In the genomic region with DNA sequence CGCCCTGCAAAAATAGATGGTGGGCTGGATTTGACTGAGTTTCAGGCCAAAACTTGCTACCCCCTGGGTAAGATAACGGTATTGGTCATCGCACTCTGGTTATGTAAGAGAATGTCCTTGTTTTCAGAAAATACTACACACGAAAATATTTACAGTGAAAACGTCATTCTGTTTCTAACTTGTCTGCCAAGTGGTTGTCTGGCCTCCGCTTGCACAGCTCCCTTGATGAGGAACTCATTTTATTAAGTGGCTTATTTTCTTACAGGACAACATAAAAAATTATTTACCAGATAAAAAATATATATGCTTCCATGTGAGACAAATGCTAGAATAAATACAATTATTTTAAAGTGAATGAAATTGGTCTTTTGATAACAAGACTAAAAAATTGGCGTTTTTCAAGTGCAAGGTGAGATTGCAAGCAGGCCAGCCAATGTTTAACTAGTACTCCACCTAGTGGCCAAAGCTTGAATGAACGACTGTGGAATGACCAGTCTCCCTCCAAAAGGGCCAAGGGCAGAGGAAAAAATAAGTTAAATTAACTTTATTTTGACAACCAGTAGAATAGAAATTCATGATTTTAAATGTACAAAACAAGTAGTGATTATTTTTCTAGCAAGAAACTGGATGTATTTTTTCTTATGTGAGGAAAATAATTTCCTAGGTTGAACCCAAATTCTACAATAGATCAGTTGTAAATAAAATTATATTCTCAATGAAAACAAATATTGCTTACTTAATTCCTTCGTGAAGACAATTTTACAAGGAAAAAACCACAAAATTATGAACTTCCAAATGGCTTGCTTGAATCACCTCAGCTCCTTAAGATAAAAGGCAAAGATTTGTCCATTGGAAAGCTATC, we compare ENCODE assay signal across 9 cellular contexts.
DNase-seq lines count a peak whose midpoint lies in the region; ATAC-seq, FAIRE-seq and TF ChIP-seq lines count a peak whose summit lies in the region.
"Had no signal": no experiment of that assay in that cellular context is flagged by ENCODE, and none has a peak within 500 bp of the region (broad histone marks: within the 10 kb centered on the region; RNA-seq: fewer than 3 reads in every experiment).

No MANE protein-coding gene starts in this region.

- no peak overlapping the region for H3K27ac ChIP-seq in CD4-positive, CD25-positive, alpha-beta regulatory T cell (ENCODE audit: insufficient read depth, low read length, poor library complexity, severe bottlenecking)
- H3K27ac ChIP-seq in GM12878 (ENCODE audit: control insufficient read depth, insufficient read depth) = no peak overlapping the region
- H3K27ac ChIP-seq in iPS DF 6.9 (ENCODE audit: low read length) = no peak overlapping the region

- H3K9me3 Mint-ChIP-seq in CD4-positive, CD25-positive, alpha-beta regulatory T cell = no peaks in the 10 kb centered on the region

- RAD21 ChIA-PET in GM12878 (lab: Charles Lee; ENCODE audit: unreplicated experiment) = interaction anchor here (0.5 to 16.7 kb wide), 26 partner anchors 9 to 550 kb away, joined by 3 to 365 read pairs (median 4); no protein-coding TSS in a partner anchor

- no peaks in the 10 kb centered on the region for H3K4me1 Mint-ChIP-seq in CD4-positive, CD25-positive, alpha-beta regulatory T cell
- H3K4me1 Mint-ChIP-seq: T-helper 17 cell had no signal

- in situ Hi-C loops in GM12878 (cut with MboI) = loop anchor here (5.0 to 10.0 kb wide), 2 partner anchors 235 to 467 kb away; no protein-coding TSS in a partner anchor

- no TSS peak for BruUV-seq in GM12878 (replicated peaks; lab: Mats Ljungman, UMichigan)

- peak; percentile 16 to 54 (median 31) for DNase-seq in CD4-positive, CD25-positive, alpha-beta regulatory T cell
- DNase-seq in RKO (ENCODE audit: low spot score) = peak; percentile 64
- no peak for DNase-seq in GM12878 (ENCODE audit: low read depth, low spot score)
- peak; percentile 20 for DNase-seq in iPS DF 6.9 (ENCODE audit: low read depth, low spot score)
- peak; percentile 2 to 14 for DNase-seq in stimulated activated CD4-positive, alpha-beta T cell treated with anti-CD3 and anti-CD28 coated beads, Interleukin-1b, Interleukin-23, amount 100 ng/mL, for 1 hour (ENCODE audit: low read depth in 2 of 2)

- no peak overlapping the region for H3K9ac ChIP-seq in GM12878 (ENCODE audit: control insufficient read depth, insufficient read depth, low read length)

- H3K27me3 ChIP-seq in CD4-positive, CD25-positive, alpha-beta regulatory T cell (ENCODE audit: control insufficient read depth, insufficient read depth, low read length) = no peaks in the 10 kb centered on the region
- H3K27me3 ChIP-seq in GM12878 (replicated peaks in 1 of 2; ENCODE audit: control insufficient read depth in 2 of 2, insufficient read depth in 2 of 2, low read length in 1 of 2) = peaks cover 0 to 2% of the 10 kb centered on the region in 2 experiments; a peak in 1 of 4 replicates
- no peaks in the 10 kb centered on the region for H3K27me3 ChIP-seq in iPS DF 6.9 (ENCODE audit: control insufficient read depth, insufficient read depth, low read length)

- POLR2A ChIA-PET in GM12878 (lab: Charles Lee) = interaction anchor here (0.6 to 2.9 kb wide), 4 partner anchors 69 to 546 kb away, joined by 3 to 11 read pairs (median 4); no protein-coding TSS in a partner anchor

- H3K36me3 ChIP-seq in CD4-positive, CD25-positive, alpha-beta regulatory T cell (ENCODE audit: control insufficient read depth, insufficient read depth, low read length) = no peaks in the 10 kb centered on the region
- no peaks in the 10 kb centered on the region for H3K36me3 ChIP-seq in GM12878 (ENCODE audit: control insufficient read depth in 2 of 2, insufficient read depth in 2 of 2, low read length in 1 of 2)
- H3K36me3 ChIP-seq in iPS DF 6.9 (ENCODE audit: control insufficient read depth, insufficient read depth, low read length) = no peaks in the 10 kb centered on the region

- no peak for TF ChIP-seq EP300 in GM12878 (IDR thresholded peaks at IDR 0.05; ENCODE audit: borderline replicate concordance in 1 of 2, control insufficient read depth in 1 of 2, low read depth in 2 of 2, low read length in 2 of 2)

- TF ChIP-seq RAD21 in GM12878 (IDR thresholded peaks at IDR 0.05; ENCODE audit: insufficient read depth, low read depth, low read length) = peak; percentile 83

- peaks cover 26% of the 10 kb centered on the region for H3K27me3 Mint-ChIP-seq in CD4-positive, CD25-positive, alpha-beta regulatory T cell

- SMC1A ChIA-PET in GM12878 (lab: Charles Lee; ENCODE audit: uncharacterized antibody, unreplicated experiment) = interaction anchor here (0.6 to 16.2 kb wide), 51 partner anchors 9 to 550 kb away, joined by 3 to 446 read pairs (median 4); no protein-coding TSS in a partner anchor

- H3K4me3 Mint-ChIP-seq in CD4-positive, CD25-positive, alpha-beta regulatory T cell = no peak overlapping the region
- H3K4me3 Mint-ChIP-seq: T-helper 17 cell had no signal

- peak; percentile 81 for FAIRE-seq in GM12878 (lab: Jason Lieb, UNC)

- ATAC-seq in CD4-positive, CD25-positive, alpha-beta regulatory T cell (ENCODE audit: low read depth in 2 of 2) = peak in 1 of 2 donors; percentile 44
- ATAC-seq in GM18511 (IDR thresholded peaks at IDR 0.05; ENCODE audit: unreplicated experiment) (peak; percentile 43), HG03469 (IDR thresholded peaks at IDR 0.05; ENCODE audit: unreplicated experiment) (peak; percentile 42), GM12878 (peak; percentile 78), GM21737 (IDR thresholded peaks at IDR 0.05; ENCODE audit: unreplicated experiment) (no peak)
- ATAC-seq: T-helper 17 cell had no signal

- CTCF ChIA-PET in GM12878 (lab: Yijun Ruan, JAX) = interaction anchor here (0.6 to 15.6 kb wide), 41 partner anchors 10 to 751 kb away, joined by 3 to 470 read pairs (median 4); no protein-coding TSS in a partner anchor

- H3K79me2 ChIP-seq in GM12878 (ENCODE audit: control insufficient read depth, insufficient read depth, low read length) = no peaks in the 10 kb centered on the region

- WGBS in GM12878 (ENCODE audit: insufficient coverage, insufficient replicate concordance, low lambda C conversion rate, missing lambda C conversion rate) = 25% methylated on average over 9 of the region's 9 CpGs
- no CpG with 5 or more reads among the region's 9 CpGs for WGBS in iPS DF 6.9 (ENCODE audit: insufficient coverage, insufficient read length)

- TF ChIP-seq POLR2A in GM12878 (IDR thresholded peaks at IDR 0.05; ENCODE audit: low read depth, low read length) = no peak

- no peaks in the 10 kb centered on the region for H3K9me3 ChIP-seq in CD4-positive, CD25-positive, alpha-beta regulatory T cell (ENCODE audit: control insufficient read depth in 2 of 2, low read length in 2 of 2)
- H3K9me3 ChIP-seq in GM12878 (replicated peaks; ENCODE audit: control insufficient read depth, insufficient read depth, low read length) (no peaks in the 10 kb centered on the region), iPS DF 6.9 (ENCODE audit: control insufficient read depth, insufficient read depth, low read length) (no peaks in the 10 kb centered on the region)

- H3K4me2 ChIP-seq in GM12878 (ENCODE audit: control insufficient read depth, insufficient read depth) = no peak overlapping the region

- H3K27ac Mint-ChIP-seq in CD4-positive, CD25-positive, alpha-beta regulatory T cell = no peak overlapping the region
- H3K27ac Mint-ChIP-seq: T-helper 17 cell had no signal

- peak; percentile 80 to 82 (median 81) for TF ChIP-seq CTCF in GM12878 (IDR thresholded peaks at IDR 0.05 in 2 of 3, conservative IDR thresholded peaks at IDR 0.05 in 1 of 3; ENCODE audit: control insufficient read depth in 2 of 3, extremely low read depth in 1 of 3, insufficient read depth in 1 of 3, low read depth in 3 of 3, low read length in 3 of 3)

- H4K20me1 ChIP-seq in GM12878 (ENCODE audit: control insufficient read depth, insufficient read depth) = no peaks in the 10 kb centered on the region

- no peak overlapping the region for H3K4me3 ChIP-seq in CD4-positive, CD25-positive, alpha-beta regulatory T cell (ENCODE audit: low read depth, low read length)
- H3K4me3 ChIP-seq in GM12878 = no peak overlapping the region
- H3K4me3 ChIP-seq in iPS DF 6.9 (ENCODE audit: low read length) = no peak overlapping the region

- intact Hi-C loops in GM12878 (cut with micrococcal nuclease; ENCODE audit: unreplicated experiment) = loop anchor here (1.0 to 10.0 kb wide), 4 partner anchors 69 to 467 kb away; no protein-coding TSS in a partner anchor

- H3K36me3 Mint-ChIP-seq in CD4-positive, CD25-positive, alpha-beta regulatory T cell = no peaks in the 10 kb centered on the region

- no peaks in the 10 kb centered on the region for H3K4me1 ChIP-seq in CD4-positive, CD25-positive, alpha-beta regulatory T cell (ENCODE audit: control insufficient read depth, insufficient read depth, low read length, poor library complexity, severe bottlenecking)
- H3K4me1 ChIP-seq in GM12878 (ENCODE audit: control insufficient read depth, insufficient read depth, low read length) (peaks cover 3% of the 10 kb centered on the region; the same call in 1 of the 2 replicates), iPS DF 6.9 (ENCODE audit: control insufficient read depth, insufficient read depth, low read length) (no peaks in the 10 kb centered on the region)

- H2AFZ ChIP-seq in GM12878 (ENCODE audit: control insufficient read depth, low read depth, low read length) = no peak overlapping the region

TF ChIP-seq in GM12878, 131 proteins besides CTCF, POLR2A, EP300 and RAD21 (continues in another document):
- TF ChIP-seq NR2F1 (conservative IDR thresholded peaks at IDR 0.05) (no peak), SMC3 (IDR thresholded peaks at IDR 0.05; ENCODE audit: borderline replicate concordance, low read length) (peak; percentile 89; the same call in 1 of the 2 replicates), YY1 (IDR thresholded peaks at IDR 0.05; ENCODE audit: low read depth, low read length) (peak; percentile 45; the same call in 1 of the 2 replicates)
